Comparison of ENCODE assay signal across 10 cellular contexts in the genomic region with DNA sequence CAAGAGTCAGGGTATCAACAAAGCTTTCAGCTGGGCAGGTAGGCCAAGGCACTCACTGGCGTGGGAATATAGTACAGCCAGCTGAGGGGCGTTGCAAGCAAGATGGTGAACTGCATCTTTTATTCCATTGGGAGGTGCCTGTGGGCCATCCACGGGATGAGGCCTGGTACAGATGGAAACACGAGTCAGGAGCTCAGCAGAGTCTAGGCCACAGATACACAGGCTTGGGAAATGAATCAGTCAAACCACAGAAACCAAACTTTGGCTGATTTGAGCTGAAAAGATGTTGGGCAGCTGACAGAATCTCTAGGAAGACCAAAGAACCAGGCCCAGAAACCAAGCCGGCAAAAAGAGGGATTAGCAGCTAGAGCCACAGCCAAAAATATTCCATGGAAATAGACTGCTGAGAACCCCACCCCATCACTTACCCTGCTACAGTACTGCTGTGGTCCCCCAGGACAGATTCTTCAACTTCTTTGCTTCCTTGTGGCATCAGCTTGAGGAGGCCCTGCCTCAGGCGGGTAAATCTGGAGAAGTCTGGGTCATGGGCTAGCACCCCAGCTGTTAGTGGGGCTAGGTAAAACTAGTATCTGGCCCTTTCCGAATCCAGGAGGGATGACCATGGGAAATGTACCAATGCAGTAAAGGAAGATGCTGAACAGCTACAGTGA.
DNase-seq lines count a peak whose midpoint lies in the region; ATAC-seq and TF ChIP-seq lines count a peak whose summit lies in the region.
"Had no signal": no experiment of that assay in that cellular context is flagged by ENCODE, and none has a peak within 500 bp of the region (broad histone marks: within the 10 kb centered on the region; RNA-seq: fewer than 3 reads in every experiment).

No MANE protein-coding gene starts in this region.

- peaks cover 4% of the 10 kb centered on the region for H3K27me3 Mint-ChIP-seq in endothelial cell (ENCODE audit: unreplicated experiment)

- peak overlapping the region; percentile 54 for H2BK120ac ChIP-seq in IMR-90 (ENCODE audit: low read depth, low read length)

- CTCF ChIA-PET in IMR-90 (lab: Yijun Ruan, JAX) = interaction anchor here (0.6 to 1.9 kb wide), 10 partner anchors 10 to 166 kb away, joined by 3 to 11 read pairs (median 5); partner anchors contain the start of gene TMEM131L
- CTCF ChIA-PET in mammary epithelial cell (lab: Charles Lee; ENCODE audit: low non-redundant PET) = no interaction called here

- BruUV-seq in IMR-90 (replicated peaks; lab: Mats Ljungman, UMichigan) (no TSS peak), mammary epithelial cell (replicated peaks; lab: Mats Ljungman, UMichigan) (no TSS peak)

- H3K4me3 Mint-ChIP-seq in endothelial cell (ENCODE audit: unreplicated experiment) = no peak overlapping the region

- in situ Hi-C loops in IMR-90 (cut with MboI; ENCODE audit: low sequenced_read_pairs) = no loop called here
- in situ Hi-C loops in mammary epithelial cell (cut with MboI; ENCODE audit: low sequenced_read_pairs in 2 of 2) = no loop called here

- TF ChIP-seq POLR2A in IMR-90 (IDR thresholded peaks at IDR 0.05; ENCODE audit: low read depth, low read length) = no peak

- dilution Hi-C loops in IMR-90 (cut with HindIII; ENCODE audit: low sequenced_read_pairs, unreplicated experiment) (no loop called here), mammary epithelial cell (cut with HindIII; ENCODE audit: low sequenced_read_pairs) (no loop called here)

- peak; percentile 64 for TF ChIP-seq RAD21 in IMR-90 (IDR thresholded peaks at IDR 0.05; ENCODE audit: low read length)

- H2BK15ac ChIP-seq in IMR-90 (ENCODE audit: low read depth, low read length) = peak overlapping the region; percentile 1; the same call in 1 of the 3 replicates

- peaks cover 11% of the 10 kb centered on the region for H3K9me1 ChIP-seq in IMR-90 (ENCODE audit: insufficient read depth, low read length)

- no peak overlapping the region for H4K5ac ChIP-seq in IMR-90 (ENCODE audit: low read depth, low read length)

- H2BK5ac ChIP-seq in IMR-90 (ENCODE audit: low read depth, low read length, poor library complexity, severe bottlenecking) = peak overlapping the region; percentile 25

- peak overlapping the region; percentile 63 for H3K4ac ChIP-seq in IMR-90 (ENCODE audit: low read depth, low read length)

- H3K36me3 Mint-ChIP-seq in endothelial cell (ENCODE audit: low read depth, unreplicated experiment) = peaks cover 8% of the 10 kb centered on the region

- H4K91ac ChIP-seq in IMR-90 (ENCODE audit: insufficient read depth, low read depth, low read length) = 0 out of 2 replicates have a peak overlapping the region, but pooled peaks have one; percentile 20

- intact Hi-C loops in IMR-90 (cut with micrococcal nuclease) = no loop called here
- intact Hi-C loops in mammary epithelial cell (cut with micrococcal nuclease) = no loop called here

- H3K4me3 ChIP-seq in IMR-90 (ENCODE audit: insufficient read depth, low read depth, low read length) (no peak overlapping the region), mammary epithelial cell (replicated peaks in 1 of 3; ENCODE audit: insufficient read depth in 1 of 3, low read depth in 2 of 3, low read length in 3 of 3) (no peak overlapping the region), skeletal muscle tissue (ENCODE audit: low read length in 3 of 3) (no peak overlapping the region)
- H3K4me3 ChIP-seq: hepatocyte had no signal

- H3K9me3 ChIP-seq in IMR-90 (ENCODE audit: control insufficient read depth, insufficient read depth, low read length) (no peaks in the 10 kb centered on the region), mammary epithelial cell (replicated peaks; ENCODE audit: insufficient read depth, low read length) (no peaks in the 10 kb centered on the region), skeletal muscle tissue (ENCODE audit: control insufficient read depth in 3 of 3, low read length in 3 of 3) (no peaks in the 10 kb centered on the region)

- no peak overlapping the region for H2AK9ac ChIP-seq in IMR-90 (replicated peaks; ENCODE audit: low read depth, low read length, poor library complexity)

- H3K4me1 ChIP-seq in IMR-90 (ENCODE audit: control insufficient read depth, insufficient read depth, low read length) = peaks cover 8% of the 10 kb centered on the region
- peaks cover 18% of the 10 kb centered on the region for H3K4me1 ChIP-seq in mammary epithelial cell (ENCODE audit: insufficient read depth, low read length)
- peaks cover 41 to 61% (median 59%) of the 10 kb centered on the region in 3 donors for H3K4me1 ChIP-seq in skeletal muscle tissue (ENCODE audit: control insufficient read depth in 3 of 3, insufficient read depth in 3 of 3, low read length in 3 of 3)

- H3K36me3 ChIP-seq in IMR-90 (ENCODE audit: control insufficient read depth, insufficient read depth, low read length) (no peaks in the 10 kb centered on the region), mammary epithelial cell (ENCODE audit: insufficient read depth, low read length) (no peaks in the 10 kb centered on the region), skeletal muscle tissue (ENCODE audit: control insufficient read depth in 3 of 3, insufficient read depth in 3 of 3, low read length in 3 of 3) (no peaks in the 10 kb centered on the region)

- peak overlapping the region; percentile 53; the same call in 1 of the 2 replicates for H2AK5ac ChIP-seq in IMR-90 (ENCODE audit: low read depth, low read length)

- peaks cover 13% of the 10 kb centered on the region for H3K4me1 Mint-ChIP-seq in endothelial cell (ENCODE audit: unreplicated experiment)

- TF ChIP-seq CTCF in IMR-90 (conservative IDR thresholded peaks at IDR 0.05; ENCODE audit: low read depth, low read length) = peak; percentile 45
- TF ChIP-seq CTCF in mammary epithelial cell (conservative IDR thresholded peaks at IDR 0.05 in 1 of 2, IDR thresholded peaks at IDR 0.05 in 1 of 2; ENCODE audit: extremely low read depth in 1 of 2, insufficient read depth in 1 of 2, low read depth in 1 of 2, low read length in 2 of 2) = no peak
- no peak for TF ChIP-seq CTCF in endothelial cell (IDR thresholded peaks at IDR 0.05; ENCODE audit: unreplicated experiment)

- peaks cover 35% of the 10 kb centered on the region for H3K79me2 ChIP-seq in mammary epithelial cell (ENCODE audit: insufficient read depth, low read length)
- H3K79me2 ChIP-seq: hepatocyte had no signal

- peak overlapping the region; percentile 68 for H2BK20ac ChIP-seq in IMR-90 (ENCODE audit: low read depth, low read length)

- peak overlapping the region; percentile 13; the same call in 1 of the 2 replicates for H3K18ac ChIP-seq in IMR-90 (ENCODE audit: low read depth, low read length)

- H3K27ac ChIP-seq in IMR-90 (ENCODE audit: insufficient read depth, low read length) (no peak overlapping the region; the same call in 1 of the 2 replicates), mammary epithelial cell (ENCODE audit: insufficient read depth, low read depth, low read length) (no peak overlapping the region), skeletal muscle tissue (ENCODE audit: low read depth, low read length) (peak overlapping the region; percentile 26)
- H3K27ac ChIP-seq: 22Rv1, hepatocyte had no signal

- H3K9ac ChIP-seq in IMR-90 (ENCODE audit: low read depth, low read length) (no peak overlapping the region), mammary epithelial cell (ENCODE audit: insufficient read depth, low read length) (no peak overlapping the region), skeletal muscle tissue (ENCODE audit: low read depth in 1 of 3, low read length in 3 of 3) (no peak overlapping the region)

- no peak overlapping the region for H3K23ac ChIP-seq in IMR-90 (ENCODE audit: low read depth, low read length)

- no peak overlapping the region for H3K56ac ChIP-seq in IMR-90 (ENCODE audit: extremely low read depth, insufficient read depth, low read length)

- peak overlapping the region in 1 of 2 experiments; percentile 14; a peak in 1 of 4 replicates for H4K8ac ChIP-seq in IMR-90 (ENCODE audit: low read depth in 2 of 2, low read length in 2 of 2)

- H3K27ac Mint-ChIP-seq in endothelial cell (ENCODE audit: unreplicated experiment) = no peak overlapping the region

- no peaks in the 10 kb centered on the region for H3K27me3 ChIP-seq in IMR-90 (ENCODE audit: control insufficient read depth, insufficient read depth, low read length)
- H3K27me3 ChIP-seq in mammary epithelial cell (ENCODE audit: insufficient read depth, low read length) = no peaks in the 10 kb centered on the region
- H3K27me3 ChIP-seq in skeletal muscle tissue (ENCODE audit: control insufficient read depth in 3 of 3, insufficient read depth in 3 of 3, low read length in 3 of 3) = no peaks in the 10 kb centered on the region
- H3K27me3 ChIP-seq: hepatocyte had no signal

- H3K9me3 Mint-ChIP-seq in endothelial cell (ENCODE audit: unreplicated experiment) = no peaks in the 10 kb centered on the region

- no peak overlapping the region for H3K4me2 ChIP-seq in IMR-90 (ENCODE audit: low read depth, low read length)
- no peak overlapping the region for H3K4me2 ChIP-seq in mammary epithelial cell (ENCODE audit: insufficient read depth, low read depth, low read length)
- H3K4me2 ChIP-seq: hepatocyte had no signal

- POLR2A ChIA-PET in IMR-90 (lab: Charles Lee; ENCODE audit: unreplicated experiment) = no interaction called here

- peaks cover 8% of the 10 kb centered on the region; the same call in 1 of the 2 replicates for H4K20me1 ChIP-seq in IMR-90 (ENCODE audit: insufficient read depth, low read length)
- H4K20me1 ChIP-seq in mammary epithelial cell (ENCODE audit: insufficient read depth, low read length) = no peaks in the 10 kb centered on the region

- WGBS in IMR-90 (ENCODE audit: extremely low coverage in 2 of 2, insufficient read length in 1 of 2), 2 experiments = 52% methylated on average over 5 of the region's 7 CpGs; no CpG with 5 or more reads in 1 of the 2 experiments
- WGBS in mammary epithelial cell (ENCODE audit: low coverage, missing lambda C conversion rate) = 63% methylated on average over 6 of the region's 7 CpGs

- H2AFZ ChIP-seq in IMR-90 (replicated peaks; ENCODE audit: low read length, poor library complexity) = peak overlapping the region; percentile 35
- H2AFZ ChIP-seq in mammary epithelial cell (ENCODE audit: low read depth, low read length) = no peak overlapping the region
- H2AFZ ChIP-seq: hepatocyte had no signal

- DNase-seq in activated CD4-positive, CD25-positive, alpha-beta regulatory T cell treated with anti-CD3 and anti-CD28 coated beads, Interleukin-2, amount 50 U/mL, for 72 hours = no peak
- DNase-seq in IMR-90 (peak; percentile 95), mammary epithelial cell (peak; percentile 90), endothelial cell (ENCODE audit: low spot score) (no peak), SHP77 treated with DMSO at 0.1 percent for 48 hours (lab: John Stamatoyannopoulos, UW) (no peak), superior temporal gyrus (ENCODE audit: extremely low spot score) (no peak)

- ATAC-seq in activated CD4-positive, CD25-positive, alpha-beta regulatory T cell treated with anti-CD3 and anti-CD28 coated beads, Interleukin-2, amount 50 U/mL, for 24 hours = peak; percentile 76 to 85
- peak; percentile 87 for ATAC-seq in IMR-90 (ENCODE audit: low read depth)

- peaks cover 22% of the 10 kb centered on the region in 2 experiments; a peak in 2 of 4 replicates for H3K79me1 ChIP-seq in IMR-90 (ENCODE audit: low read depth in 1 of 2, low read length in 2 of 2)

- H3K14ac ChIP-seq in IMR-90 (replicated peaks; ENCODE audit: low read depth, low read length) = peak overlapping the region; percentile 86

TF ChIP-seq in IMR-90, 13 proteins besides CTCF, POLR2A, EP300 and RAD21 (continues in another document):
- peak; percentile 51 for TF ChIP-seq RCOR1 (IDR thresholded peaks at IDR 0.05; ENCODE audit: insufficient replicate concordance, low read length)

Comparison
In these comparisons a context has a peak if more than half of its experiments do, and no peak if none do; other contexts are left out.
1. DNase-seq: peak in IMR-90 (single experiment) and mammary epithelial cell (single experiment); none in activated CD4-positive, CD25-positive, alpha-beta regulatory T cell treated with anti-CD3 and anti-CD28 coated beads, Interleukin-2, amount 50 U/mL, for 72 hours (single experiment), endothelial cell (single experiment), SHP77 treated with DMSO at 0.1 percent for 48 hours (single experiment) and superior temporal gyrus (single experiment).